8 cellular contexts compared by ENCODE assay signal in the genomic region with DNA sequence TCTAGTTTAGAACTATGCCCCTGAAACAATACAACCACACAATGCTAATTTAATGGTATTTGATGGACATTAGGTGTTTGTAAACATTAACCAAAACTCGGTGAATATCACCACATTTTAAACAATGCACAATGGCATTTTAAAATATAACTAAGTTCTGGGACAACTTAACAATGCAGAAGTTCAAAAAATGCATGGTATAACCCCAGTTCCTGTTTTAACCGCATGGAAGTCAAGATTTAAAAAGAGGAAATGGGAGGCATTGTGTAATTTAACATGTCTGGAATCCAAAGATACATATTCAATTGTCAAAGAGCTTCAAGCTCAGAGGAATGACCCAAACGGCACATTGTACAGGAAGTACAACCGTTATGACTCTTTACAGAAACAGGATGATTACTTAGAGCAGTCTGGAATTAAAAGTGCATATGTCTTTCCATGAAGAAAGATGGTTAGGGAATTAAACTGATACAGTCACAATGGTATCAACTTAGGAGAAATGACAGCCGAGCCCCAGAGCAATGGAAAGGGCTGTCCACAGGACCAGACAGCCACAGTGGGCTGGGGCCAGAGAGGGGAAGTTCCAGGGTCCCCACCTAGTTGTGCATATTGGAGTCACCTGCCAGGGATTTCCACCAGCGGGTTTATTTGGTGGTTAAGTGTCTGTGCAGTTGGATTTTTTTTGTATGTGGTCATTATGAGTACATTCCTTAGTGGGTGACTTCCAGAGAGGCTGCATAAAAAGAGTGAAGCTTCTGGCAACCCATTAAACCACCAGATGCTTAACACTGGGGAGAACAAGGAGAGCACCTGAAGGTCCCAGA. TPM values are rescaled to one million over a fixed set of nuclear protein-coding genes. Genes with fewer than 3 reads are reported as not detected.
DNase-seq lines count a peak whose midpoint lies in the region; ATAC-seq and TF ChIP-seq lines count a peak whose summit lies in the region.

No MANE protein-coding gene starts in this region.

- DNase-seq in Right ventricle myocardium superior (peak; percentile 37), cardiac septum (ENCODE audit: low spot score) (no peak), activated B cell treated with CpG ODN at 0.5 μM for 24 hours (no peak), immature natural killer cell (peak in 1 of 3 donors; percentile 27), aorta (peak; percentile 38 to 40), ascending aorta (ENCODE audit: low spot score in 2 of 2) (no peak), GM10248 (ENCODE audit: extremely low spot score) (no peak)

- CTCF ChIA-PET in activated B cell treated with CpG ODN at 0.5 μM for 24 hours (lab: Charles Lee) (interaction anchor here (0.7 to 1.9 kb wide), 3 partner anchors 12 to 51 kb away, joined by 3 to 7 read pairs (median 5); no protein-coding TSS in a partner anchor), GM10248 (lab: Yijun Ruan, JAX) (interaction anchor here (1.0 to 4.5 kb wide), 4 partner anchors 14 to 80 kb away, joined by 3 to 46 read pairs (median 12); partner anchors contain the start of gene UBE2G2)

- H3K9me3 ChIP-seq in aorta (ENCODE audit: control insufficient read depth, low read length), result no peaks in the 10 kb centered on the region
- H3K9me3 ChIP-seq in ascending aorta, result no peaks in the 10 kb centered on the region

- peak overlapping the region; percentile 19 for H3K27ac Mint-ChIP-seq in activated B cell treated with CpG ODN at 0.5 μM for 24 hours
- peak overlapping the region; percentile 27 to 87 (median 54) for H3K27ac Mint-ChIP-seq in immature natural killer cell

- H3K4me1 ChIP-seq in aorta (ENCODE audit: control insufficient read depth in 1 of 2, insufficient read depth in 2 of 2, low read length in 2 of 2), result no peaks in the 10 kb centered on the region
- H3K4me1 ChIP-seq in ascending aorta, result peaks cover 0 to under 1% of the 10 kb centered on the region in 2 donors

- peaks cover 56% of the 10 kb centered on the region for H3K4me1 Mint-ChIP-seq in activated B cell treated with CpG ODN at 0.5 μM for 24 hours
- peaks cover 30 to 39% of the 10 kb centered on the region in 2 donors for H3K4me1 Mint-ChIP-seq in immature natural killer cell

- H3K36me3 ChIP-seq in aorta (ENCODE audit: control insufficient read depth in 1 of 2, insufficient read depth in 2 of 2, low read length in 1 of 2) (no peaks in the 10 kb centered on the region), ascending aorta (no peaks in the 10 kb centered on the region)

- H3K27me3 Mint-ChIP-seq in activated B cell treated with CpG ODN at 0.5 μM for 24 hours (no peaks in the 10 kb centered on the region), immature natural killer cell (ENCODE audit: low read depth in 3 of 3) (peaks cover 0 to 5% (median 3%) of the 10 kb centered on the region in 3 donors)

- H3K27me3 ChIP-seq in aorta (ENCODE audit: control insufficient read depth in 1 of 2, insufficient read depth in 2 of 2, low read length in 1 of 2), result no peaks in the 10 kb centered on the region
- no peaks in the 10 kb centered on the region for H3K27me3 ChIP-seq in ascending aorta

- ATAC-seq in Right ventricle myocardium superior (ENCODE audit: poor library complexity) (peak; percentile 48), activated B cell treated with CpG ODN at 0.5 μM for 24 hours (ENCODE audit: low read depth) (peak; percentile 32), aorta (ENCODE audit: low FRiP score) (peak; percentile 34), GM21526 (IDR thresholded peaks at IDR 0.05; ENCODE audit: low FRiP score, unreplicated experiment) (no peak)

- H3K4me3 Mint-ChIP-seq in activated B cell treated with CpG ODN at 0.5 μM for 24 hours, result peak overlapping the region; percentile 4
- H3K4me3 Mint-ChIP-seq in immature natural killer cell, result no peak overlapping the region

- H3K27ac ChIP-seq in aorta (ENCODE audit: low read depth in 1 of 2, low read length in 2 of 2) (no peak overlapping the region), ascending aorta (peak overlapping the region in 1 of 2 donors; percentile 50)

- intact Hi-C loops in Right ventricle myocardium superior (cut with DNase I) (no loop called here), cardiac septum (cut with DNase I) (no loop called here), activated B cell treated with CpG ODN at 0.5 μM for 24 hours (cut with micrococcal nuclease) (loop anchor here (2.0 kb wide), 1 partner anchor 16 kb away; no protein-coding TSS in a partner anchor), aorta (cut with DNase I) (no loop called here), ascending aorta (cut with DNase I) (no loop called here)

- POLR2A ChIA-PET in activated B cell treated with CpG ODN at 0.5 μM for 24 hours (lab: Charles Lee), result interaction anchor here (0.6 to 2.0 kb wide), 8 partner anchors 11 to 80 kb away, joined by 3 to 6 read pairs (median 4); partner anchors contain the start of genes ITGB2, SLX9 and UBE2G2
- POLR2A ChIA-PET in GM10248 (lab: Yijun Ruan, JAX), result no interaction called here

- H3K36me3 Mint-ChIP-seq in activated B cell treated with CpG ODN at 0.5 μM for 24 hours (ENCODE audit: low read depth), result peaks cover 5% of the 10 kb centered on the region
- peaks cover under 1 to 6% (median 6%) of the 10 kb centered on the region in 3 donors for H3K36me3 Mint-ChIP-seq in immature natural killer cell

- 64 to 66% methylated on average over 6 of the region's 6 CpGs for WGBS in aorta, 2 donors

- H3K9me3 Mint-ChIP-seq in activated B cell treated with CpG ODN at 0.5 μM for 24 hours (no peaks in the 10 kb centered on the region), immature natural killer cell (no peaks in the 10 kb centered on the region)

- H3K4me3 ChIP-seq in aorta (ENCODE audit: low read length in 2 of 2), result no peak overlapping the region
- H3K4me3 ChIP-seq in ascending aorta, result no peak overlapping the region

- TF ChIP-seq CTCF in activated B cell treated with CpG ODN at 0.5 μM for 24 hours (IDR thresholded peaks at IDR 0.05), result no peak
- TF ChIP-seq CTCF in ascending aorta (IDR thresholded peaks at IDR 0.05), result no peak
- TF ChIP-seq CTCF in GM10248 (IDR thresholded peaks at IDR 0.05; ENCODE audit: control extremely low read depth, extremely low read depth, low read depth, missing control alignments), result no peak

RNA-seq across cellular contexts. Expression of gene PTTG1IP, which starts 7.5 kb away (rescaled TPM):
- total RNA-seq in Right ventricle myocardium superior (133 TPM), cardiac septum (194 TPM), activated B cell treated with CpG ODN at 0.5 μM for 24 hours (35.3 and 36.6 TPM in 2 replicates), aorta (100 to 1,000 TPM; 268 to 271 TPM), ascending aorta (468 TPM)
- polyA plus RNA-seq in immature natural killer cell (100 to 1,000 TPM in 1 of 3 donors, 10 to 100 TPM in 2; 67.7 to 103 (median 92.9) TPM), aorta (100 to 1,000 TPM; 103 to 191 TPM)

RNA-seq across cellular contexts. Expression of gene ITGB2, which starts 39.7 kb away (rescaled TPM):
- total RNA-seq in Right ventricle myocardium superior, result 23.8 TPM
- total RNA-seq in cardiac septum, result 11.5 TPM
- 124 and 131 TPM in 2 replicates for total RNA-seq in activated B cell treated with CpG ODN at 0.5 μM for 24 hours
- 1,000 to 10,000 TPM; 1,416 to 2,161 (median 1,452) TPM for polyA plus RNA-seq in immature natural killer cell
- 100 to 1,000 TPM in 1 of 2 donors, 10 to 100 TPM in 1; 65.5 to 110 TPM for total RNA-seq in aorta
- polyA plus RNA-seq in aorta, result 10 to 100 TPM in 1 of 2 donors, 1 to 10 TPM in 1; 6.7 to 48.5 TPM
- 65.5 TPM for total RNA-seq in ascending aorta

RNA-seq across cellular contexts. Expression of gene SLX9, which starts 58.9 kb away (rescaled TPM):
- 77.4 TPM for total RNA-seq in Right ventricle myocardium superior
- total RNA-seq in cardiac septum, result 35.8 TPM
- total RNA-seq in activated B cell treated with CpG ODN at 0.5 μM for 24 hours, result 26.0 and 34.7 TPM in 2 replicates
- 10 to 100 TPM in 2 of 3 donors, 1 to 10 TPM in 1; 7.1 to 12.4 (median 11.3) TPM for polyA plus RNA-seq in immature natural killer cell
- 10 to 100 TPM; 21.5 to 29.6 TPM for total RNA-seq in aorta
- 10 to 100 TPM; 17.3 to 19.2 TPM for polyA plus RNA-seq in aorta
- 0.75 TPM for total RNA-seq in ascending aorta

Comparison
In these comparisons a context has a peak if more than half of its experiments do, and no peak if none do; other contexts are left out.
1. DNase-seq: peak in Right ventricle myocardium superior (single experiment) and aorta (2 of 2); none in cardiac septum (single experiment), activated B cell treated with CpG ODN at 0.5 μM for 24 hours (single experiment), ascending aorta (0 of 2) and GM10248 (single experiment).
2. RNA of gene SLX9, which starts 58.9 kb away (total RNA-seq): 77.4 TPM in Right ventricle myocardium superior (single experiment), 35.8 TPM in cardiac septum (single experiment), 21.5 to 29.6 TPM in aorta and 26.0 to 34.7 TPM in activated B cell treated with CpG ODN at 0.5 μM for 24 hours; 0.75 TPM in ascending aorta (single experiment); every median in the first group is over 10 times any median in the second.